8 cellular contexts compared by ENCODE assay signal in the genomic region with DNA sequence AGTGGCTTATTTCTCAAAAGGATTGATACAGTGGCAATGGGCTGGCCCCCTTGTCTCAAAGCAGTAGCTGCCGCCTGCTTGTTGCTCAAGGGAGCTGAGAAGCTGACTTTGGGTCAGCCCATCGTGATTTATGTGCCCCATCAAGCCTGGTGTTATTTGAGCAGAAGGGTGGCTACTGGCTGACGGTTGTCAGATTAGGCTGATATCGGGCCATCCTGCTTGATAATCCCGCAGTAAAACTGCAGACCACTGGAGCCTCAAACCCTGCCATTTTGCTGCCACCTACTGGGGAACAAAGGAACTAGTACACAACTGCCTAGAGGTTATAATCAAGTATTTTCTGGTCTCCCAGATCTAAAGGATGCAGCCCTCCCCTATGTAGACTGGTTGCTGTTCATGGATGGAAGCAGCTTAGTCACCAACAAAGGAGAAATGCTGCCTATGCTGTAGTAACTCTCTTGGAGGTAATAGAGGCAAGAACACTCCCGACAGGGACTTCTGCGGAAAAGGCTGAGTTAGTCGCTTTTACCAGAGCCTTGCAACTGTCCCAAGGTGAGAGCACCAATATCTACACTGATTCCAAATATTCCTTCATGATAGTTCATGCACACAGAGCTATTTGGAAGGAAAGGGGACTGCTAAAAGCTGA.
A peak's percentile ranks its signal among the peaks of the same experiment; 100 is the strongest.
DNase-seq lines count a peak whose midpoint lies in the region; ATAC-seq, FAIRE-seq and TF ChIP-seq lines count a peak whose summit lies in the region.

No MANE protein-coding gene starts in this region.

- no peak overlapping the region for H2AFZ ChIP-seq in K562 (ENCODE audit: low read depth, low read length)

- no peaks in the 10 kb centered on the region for H3K27me3 ChIP-seq in K562 (ENCODE audit: control insufficient read depth in 2 of 2, insufficient read depth in 2 of 2, low read length in 2 of 2)
- no peaks in the 10 kb centered on the region for H3K27me3 ChIP-seq in iPS DF 6.9 (ENCODE audit: control insufficient read depth, insufficient read depth, low read length)

- H3K9me3 ChIP-seq in K562 (replicated peaks; ENCODE audit: control insufficient read depth, insufficient read depth, low read depth, low read length) (no peaks in the 10 kb centered on the region), iPS DF 6.9 (ENCODE audit: control insufficient read depth, insufficient read depth, low read length) (no peaks in the 10 kb centered on the region)

- intact Hi-C loops in K562 (cut with micrococcal nuclease) = loop anchor here (1.0 to 10.0 kb wide), 4 partner anchors 91 to 683 kb away; no protein-coding TSS in a partner anchor

- H3K36me3 ChIP-seq in K562 (ENCODE audit: control insufficient read depth, insufficient read depth, low read length) (no peaks in the 10 kb centered on the region), iPS DF 6.9 (ENCODE audit: control insufficient read depth, insufficient read depth, low read length) (peaks cover 2% of the 10 kb centered on the region; the same call in 1 of the 2 replicates)

- peak; percentile 92 for FAIRE-seq in K562 (lab: Jason Lieb, UNC)

- ATAC-seq in K562 (peak; percentile 96), HG03045 (IDR thresholded peaks at IDR 0.05; ENCODE audit: unreplicated experiment) (no peak)

- H3K79me2 ChIP-seq in K562 (ENCODE audit: control insufficient read depth, insufficient read depth, low read length) = no peaks in the 10 kb centered on the region

- no peak for TF ChIP-seq EP300 in K562 (IDR thresholded peaks at IDR 0.05; ENCODE audit: low read length)

- H3K4me2 ChIP-seq in K562 (ENCODE audit: insufficient read depth, low read length) = no peak overlapping the region

- H3K9ac ChIP-seq in K562 (ENCODE audit: insufficient read depth in 1 of 2, low read depth in 2 of 2, low read length in 2 of 2) = no peak overlapping the region

- DNase-seq in GM03348 (ENCODE audit: low spot score) (peak; percentile 72), H4 (ENCODE audit: low spot score) (peak; percentile 73), NCI-H1048 (lab: John Stamatoyannopoulos, UW) (peak; percentile 67), T-helper 1 cell (peak in 4 of 5 donors; percentile 3 to 26 (median 22)), K562 (ENCODE audit: extremely low read depth in 1 of 4, low spot score in 3 of 4) (peak; percentile 70 to 82 (median 74)), iPS DF 6.9 (ENCODE audit: low read depth, low spot score) (peak; percentile 73)
- peak; percentile 45 for DNase-seq in stimulated activated CD4-positive, alpha-beta T cell treated with anti-CD3 and anti-CD28 coated beads, Interleukin-15, amount 100 ng/mL, for 24 hours

- POLR2A ChIA-PET in K562 (lab: Yijun Ruan, JAX) = interaction anchor here (0.5 kb wide), 1 partner anchor 383 kb away, joined by 3 read pairs; no protein-coding TSS in a partner anchor

- TF ChIP-seq RAD21 in K562 (CRISPR knock-in tag; conservative IDR thresholded peaks at IDR 0.05 in 1 of 2, IDR thresholded peaks at IDR 0.05 in 1 of 2) = peak; percentile 89 to 92

- H3K4me3 ChIP-seq in K562 (no peak overlapping the region), iPS DF 6.9 (ENCODE audit: low read length) (no peak overlapping the region)

- no peaks in the 10 kb centered on the region for H4K20me1 ChIP-seq in K562 (replicated peaks; ENCODE audit: control insufficient read depth, insufficient read depth, low read length)

- H3K4me1 ChIP-seq in K562 (replicated peaks in 1 of 2; ENCODE audit: control insufficient read depth in 2 of 2, insufficient read depth in 2 of 2, low read length in 2 of 2) (peaks cover 0 to 2% of the 10 kb centered on the region in 2 experiments; a peak in 1 of 5 replicates), iPS DF 6.9 (ENCODE audit: control insufficient read depth, insufficient read depth, low read length) (no peaks in the 10 kb centered on the region)

- no peak for TF ChIP-seq POLR2A in K562 (conservative IDR thresholded peaks at IDR 0.05)

- 33% methylated on average over 8 of the region's 8 CpGs for WGBS in K562 (ENCODE audit: insufficient coverage, low coverage, missing lambda C conversion rate)
- WGBS in iPS DF 6.9 (ENCODE audit: insufficient coverage, insufficient read length) = no CpG with 5 or more reads among the region's 8 CpGs

- no peak overlapping the region for H3K27ac ChIP-seq in K562 (ENCODE audit: extremely low read depth, low read depth, low read length)
- no peak overlapping the region for H3K27ac ChIP-seq in iPS DF 6.9 (ENCODE audit: low read length)

- no TSS peak for BruUV-seq in K562 (replicated peaks; lab: Mats Ljungman, UMichigan)

- CTCF ChIA-PET in K562 (lab: Yijun Ruan, JAX; ENCODE audit: low intra/inter-chr PET ratio) = interaction anchor here (0.6 to 2.1 kb wide), 3 partner anchors 9 to 357 kb away, joined by 3 to 10 read pairs (median 4); no protein-coding TSS in a partner anchor

- in situ Hi-C loops in K562 (cut with MboI) = loop anchor here (5.0 to 25.0 kb wide), 2 partner anchors 85 to 670 kb away; no protein-coding TSS in a partner anchor

- TF ChIP-seq CTCF in K562 (IDR thresholded peaks at IDR 0.05 in 2 of 3, conservative IDR thresholded peaks at IDR 0.05 in 1 of 3; ENCODE audit: insufficient read depth in 2 of 3, low read depth in 1 of 3, low read length in 3 of 3) = peak; percentile 85 to 95 (median 91)

- H3K9me1 ChIP-seq in K562 (ENCODE audit: control insufficient read depth, insufficient read depth, low read length) = no peaks in the 10 kb centered on the region

TF ChIP-seq in K562, 482 proteins besides CTCF, POLR2A, EP300 and RAD21 (continues in another document):
- TF ChIP-seq PRMT5 (CRISPR knock-in tag; IDR thresholded peaks at IDR 0.05) (no peak), RFX5 (IDR thresholded peaks at IDR 0.05; ENCODE audit: low read depth, low read length) (no peak), MTA3 (IDR thresholded peaks at IDR 0.05; ENCODE audit: borderline replicate concordance) (0 out of 2 replicates have a peak, but pooled peaks have one; percentile 49), FIP1L1 (IDR thresholded peaks at IDR 0.05; ENCODE audit: low read depth, low read length, poor library complexity, severe bottlenecking) (no peak), DDX20 (tag; IDR thresholded peaks at IDR 0.05; ENCODE audit: low read depth) (no peak), KLF13 (tag; IDR thresholded peaks at IDR 0.05; ENCODE audit: borderline replicate concordance, low read depth) (no peak), ZNF316 (IDR thresholded peaks at IDR 0.05) (no peak), TEAD1 (CRISPR knock-in tag; IDR thresholded peaks at IDR 0.05) (0 out of 4 replicates have a peak, but pooled peaks of 1 of the 2 experiments have one; percentile 30), ZC3H8 (IDR thresholded peaks at IDR 0.05) (no peak), EGR1 (conservative IDR thresholded peaks at IDR 0.05) (no peak), ZNF232 (CRISPR knock-in tag; IDR thresholded peaks at IDR 0.05) (no peak), ZNF589 (CRISPR knock-in tag; IDR thresholded peaks at IDR 0.05; ENCODE audit: low read depth) (no peak), CC2D1A (IDR thresholded peaks at IDR 0.05) (peak; percentile 77; the same call in 1 of the 2 replicates), PCBP1 (IDR thresholded peaks at IDR 0.05; ENCODE audit: low read depth, low read length, poor library complexity, severe bottlenecking) (no peak), KLF1 (tag; IDR thresholded peaks at IDR 0.05) (no peak), CTBP1 (IDR thresholded peaks at IDR 0.05; ENCODE audit: borderline replicate concordance) (peak; percentile 46; the same call in 1 of the 2 replicates)
- TF ChIP-seq, protein P1, sequence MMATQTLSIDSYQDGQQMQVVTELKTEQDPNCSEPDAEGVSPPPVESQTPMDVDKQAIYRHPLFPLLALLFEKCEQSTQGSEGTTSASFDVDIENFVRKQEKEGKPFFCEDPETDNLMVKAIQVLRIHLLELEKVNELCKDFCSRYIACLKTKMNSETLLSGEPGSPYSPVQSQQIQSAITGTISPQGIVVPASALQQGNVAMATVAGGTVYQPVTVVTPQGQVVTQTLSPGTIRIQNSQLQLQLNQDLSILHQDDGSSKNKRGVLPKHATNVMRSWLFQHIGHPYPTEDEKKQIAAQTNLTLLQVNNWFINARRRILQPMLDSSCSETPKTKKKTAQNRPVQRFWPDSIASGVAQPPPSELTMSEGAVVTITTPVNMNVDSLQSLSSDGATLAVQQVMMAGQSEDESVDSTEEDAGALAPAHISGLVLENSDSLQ (IDR thresholded peaks at IDR 0.05) = peak; percentile 74
- TF ChIP-seq, protein P2, sequence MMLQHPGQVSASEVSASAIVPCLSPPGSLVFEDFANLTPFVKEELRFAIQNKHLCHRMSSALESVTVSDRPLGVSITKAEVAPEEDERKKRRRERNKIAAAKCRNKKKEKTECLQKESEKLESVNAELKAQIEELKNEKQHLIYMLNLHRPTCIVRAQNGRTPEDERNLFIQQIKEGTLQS (IDR thresholded peaks at IDR 0.05) = no peak
- TF ChIP-seq, protein P2 (CRISPR knock-in tag; conservative IDR thresholded peaks at IDR 0.05) = no peak
- TF ChIP-seq, protein P3, sequence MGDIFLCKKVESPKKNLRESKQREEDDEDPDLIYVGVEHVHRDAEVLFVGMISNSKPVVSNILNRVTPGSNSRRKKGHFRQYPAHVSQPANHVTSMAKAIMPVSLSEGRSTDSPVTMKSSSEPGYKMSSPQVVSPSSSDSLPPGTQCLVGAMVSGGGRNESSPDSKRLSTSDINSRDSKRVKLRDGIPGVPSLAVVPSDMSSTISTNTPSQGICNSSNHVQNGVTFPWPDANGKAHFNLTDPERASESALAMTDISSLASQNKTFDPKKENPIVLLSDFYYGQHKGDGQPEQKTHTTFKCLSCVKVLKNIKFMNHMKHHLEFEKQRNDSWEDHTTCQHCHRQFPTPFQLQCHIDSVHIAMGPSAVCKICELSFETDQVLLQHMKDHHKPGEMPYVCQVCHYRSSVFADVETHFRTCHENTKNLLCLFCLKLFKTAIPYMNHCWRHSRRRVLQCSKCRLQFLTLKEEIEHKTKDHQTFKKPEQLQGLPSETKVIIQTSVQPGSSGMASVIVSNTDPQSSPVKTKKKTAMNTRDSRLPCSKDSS (IDR thresholded peaks at IDR 0.05; ENCODE audit: low read depth, partially characterized antibody) = no peak

Comparison
In these comparisons a context has a peak if more than half of its experiments do, and no peak if none do; other contexts are left out.
1. DNase-seq: peak in every context shown above with its lines; median percentile 74 in K562; 73 in H4; 73 in iPS DF 6.9; 72 in GM03348; 67 in NCI-H1048; 45 in stimulated activated CD4-positive, alpha-beta T cell treated with anti-CD3 and anti-CD28 coated beads, Interleukin-15, amount 100 ng/mL, for 24 hours; 22 in T-helper 1 cell.